Comparison of ENCODE assay signal across 8 cellular contexts in genomic region chr2:60581461-60582282, GRCh38. TPM values are rescaled to one million over a fixed set of nuclear protein-coding genes. Genes with fewer than 3 reads are reported as not detected.
A peak's percentile ranks its signal among the peaks of the same experiment; 100 is the strongest.
DNase-seq lines count a peak whose midpoint lies in the region; ATAC-seq and TF ChIP-seq lines count a peak whose summit lies in the region.

No MANE protein-coding gene starts in this region.

- intact Hi-C loops in CD8-positive, alpha-beta T cell (cut with DNase I, micrococcal nuclease), result loop anchor here (2.0 to 5.0 kb wide), 3 partner anchors 1277 to 1819 kb away; no protein-coding TSS in a partner anchor
- intact Hi-C loops in activated T-helper 1 cell treated with anti-CD3 and anti-CD28 coated beads, Interleukin-12 subunit alpha, Interleukin-12 subunit beta, Interleukin-2, Interleukin-4 antibody, amounts not matched to agents 30 ng/mL and 10 ng/mL and 1 ng/mL, durations not matched to agents 14 hours and 24 hours and 36 hours (cut with micrococcal nuclease), result loop anchor here (1.0 kb wide), 1 partner anchor 21 kb away; no protein-coding TSS in a partner anchor

- TF ChIP-seq EP300 in neural cell (conservative IDR thresholded peaks at IDR 0.05; ENCODE audit: poor library complexity, severe bottlenecking), result peak; percentile 45

- no peaks in the 10 kb centered on the region for H3K9me3 Mint-ChIP-seq in CD8-positive, alpha-beta T cell
- no peaks in the 10 kb centered on the region for H3K9me3 Mint-ChIP-seq in activated T-helper 1 cell treated with anti-CD3 and anti-CD28 coated beads, Interleukin-12 subunit alpha, Interleukin-12 subunit beta, Interleukin-2, Interleukin-4 antibody, amounts not matched to agents 30 ng/mL and 10 ng/mL and 1 ng/mL, durations not matched to agents 14 hours and 24 hours and 36 hours

- peak; percentile 97 for ATAC-seq in CD8-positive, alpha-beta T cell
- ATAC-seq in GM19328 (IDR thresholded peaks at IDR 0.05; ENCODE audit: unreplicated experiment) (peak; percentile 98), HG03457 (IDR thresholded peaks at IDR 0.05; ENCODE audit: unreplicated experiment) (peak; percentile 84)

- no peaks in the 10 kb centered on the region for H3K4me1 Mint-ChIP-seq in CD8-positive, alpha-beta T cell (ENCODE audit: low read depth)
- H3K4me1 Mint-ChIP-seq in activated T-helper 1 cell treated with anti-CD3 and anti-CD28 coated beads, Interleukin-12 subunit alpha, Interleukin-12 subunit beta, Interleukin-2, Interleukin-4 antibody, amounts not matched to agents 30 ng/mL and 10 ng/mL and 1 ng/mL, durations not matched to agents 14 hours and 24 hours and 36 hours (ENCODE audit: low read depth), result no peaks in the 10 kb centered on the region

- no peaks in the 10 kb centered on the region for H3F3A ChIP-seq in neural cell (ENCODE audit: insufficient read depth, low read length, poor library complexity, severe bottlenecking)

- peaks cover 27% of the 10 kb centered on the region for H3K27me3 Mint-ChIP-seq in CD8-positive, alpha-beta T cell (ENCODE audit: low read depth)
- H3K27me3 Mint-ChIP-seq in activated T-helper 1 cell treated with anti-CD3 and anti-CD28 coated beads, Interleukin-12 subunit alpha, Interleukin-12 subunit beta, Interleukin-2, Interleukin-4 antibody, amounts not matched to agents 30 ng/mL and 10 ng/mL and 1 ng/mL, durations not matched to agents 14 hours and 24 hours and 36 hours (ENCODE audit: insufficient read depth), result peaks cover 32% of the 10 kb centered on the region

- no peaks in the 10 kb centered on the region for H3K36me3 Mint-ChIP-seq in CD8-positive, alpha-beta T cell
- H3K36me3 Mint-ChIP-seq in activated T-helper 1 cell treated with anti-CD3 and anti-CD28 coated beads, Interleukin-12 subunit alpha, Interleukin-12 subunit beta, Interleukin-2, Interleukin-4 antibody, amounts not matched to agents 30 ng/mL and 10 ng/mL and 1 ng/mL, durations not matched to agents 14 hours and 24 hours and 36 hours (ENCODE audit: low read depth), result no peaks in the 10 kb centered on the region

- peaks cover 12% of the 10 kb centered on the region for H3K27me3 ChIP-seq in CD8-positive, alpha-beta T cell (ENCODE audit: insufficient read depth, low read length)
- peaks cover 12% of the 10 kb centered on the region; the same call in 1 of the 2 replicates for H3K27me3 ChIP-seq in OCI-LY3 (ENCODE audit: low read depth, low read length)
- peaks cover 4% of the 10 kb centered on the region for H3K27me3 ChIP-seq in neural cell (ENCODE audit: insufficient read depth, low read depth, low read length)
- peaks cover 9 to 14% of the 10 kb centered on the region in 2 donors for H3K27me3 ChIP-seq in stomach smooth muscle (ENCODE audit: control insufficient read depth in 1 of 2, insufficient read depth in 2 of 2, low read length in 2 of 2)

- H3K9me2 ChIP-seq in neural cell (ENCODE audit: insufficient read depth, low read length), result no peaks in the 10 kb centered on the region

- H3K4me2 ChIP-seq in OCI-LY3 (ENCODE audit: low read length) (peak overlapping the region; percentile 85), neural cell (ENCODE audit: low read length) (no peak overlapping the region)

- H3K27ac Mint-ChIP-seq in CD8-positive, alpha-beta T cell, result no peak overlapping the region
- no peak overlapping the region for H3K27ac Mint-ChIP-seq in activated T-helper 1 cell treated with anti-CD3 and anti-CD28 coated beads, Interleukin-12 subunit alpha, Interleukin-12 subunit beta, Interleukin-2, Interleukin-4 antibody, amounts not matched to agents 30 ng/mL and 10 ng/mL and 1 ng/mL, durations not matched to agents 14 hours and 24 hours and 36 hours

- no peaks in the 10 kb centered on the region for H3K79me2 ChIP-seq in OCI-LY3 (ENCODE audit: low read length)
- no peaks in the 10 kb centered on the region for H3K79me2 ChIP-seq in neural cell (replicated peaks; ENCODE audit: insufficient read depth, low read length)

- POLR2A ChIA-PET in CD8-positive, alpha-beta T cell (lab: Charles Lee), result interaction anchor here (0.8 kb wide), 1 partner anchor 11 kb away, joined by 4 read pairs; no protein-coding TSS in a partner anchor

- H3K27ac ChIP-seq in CD8-positive, alpha-beta T cell (ENCODE audit: low read depth, low read length), result no peak overlapping the region
- H3K27ac ChIP-seq in OCI-LY3 (ENCODE audit: low read length) (no peak overlapping the region), neural cell (ENCODE audit: low read length) (no peak overlapping the region), stomach smooth muscle (ENCODE audit: low read length) (no peak overlapping the region)

- peak; percentile 96 for TF ChIP-seq RAD21 in neural cell (conservative IDR thresholded peaks at IDR 0.05)

- peak overlapping the region; percentile 16 for H3K4me3 Mint-ChIP-seq in CD8-positive, alpha-beta T cell
- H3K4me3 Mint-ChIP-seq in activated T-helper 1 cell treated with anti-CD3 and anti-CD28 coated beads, Interleukin-12 subunit alpha, Interleukin-12 subunit beta, Interleukin-2, Interleukin-4 antibody, amounts not matched to agents 30 ng/mL and 10 ng/mL and 1 ng/mL, durations not matched to agents 14 hours and 24 hours and 36 hours, result no peak overlapping the region

- H3K9me3 ChIP-seq in CD8-positive, alpha-beta T cell (ENCODE audit: low read length), result no peaks in the 10 kb centered on the region
- H3K9me3 ChIP-seq in OCI-LY3 (ENCODE audit: insufficient read depth, low read length) (no peaks in the 10 kb centered on the region), neural cell (ENCODE audit: low read length) (no peaks in the 10 kb centered on the region), stomach smooth muscle (ENCODE audit: control insufficient read depth in 2 of 2, low read length in 2 of 2) (no peaks in the 10 kb centered on the region)

- H2AFZ ChIP-seq in OCI-LY3 (ENCODE audit: low read depth, low read length) (peak overlapping the region; percentile 89), neural cell (ENCODE audit: low read depth, low read length) (peak overlapping the region; percentile 51)

- no peak overlapping the region for H3K4me3 ChIP-seq in CD8-positive, alpha-beta T cell (ENCODE audit: low read depth, low read length)
- H3K4me3 ChIP-seq in OCI-LY3 (ENCODE audit: low read length), result peak overlapping the region; percentile 80
- peak overlapping the region; percentile 54 for H3K4me3 ChIP-seq in fibroblast of the aortic adventitia (ENCODE audit: low read depth, low read length)
- H3K4me3 ChIP-seq in neural cell (ENCODE audit: low read length), result peak overlapping the region; percentile 55
- peak overlapping the region; percentile 68 to 69 for H3K4me3 ChIP-seq in stomach smooth muscle (ENCODE audit: low read length in 2 of 2)

- DNase-seq in CD8-positive, alpha-beta T cell, result peak; percentile 41 to 75 (median 55)
- peak; percentile 48 for DNase-seq in activated T-helper 1 cell treated with anti-CD3 and anti-CD28 coated beads, Interleukin-12 subunit alpha, Interleukin-12 subunit beta, Interleukin-2, Interleukin-4 antibody, amounts not matched to agents 30 ng/mL and 10 ng/mL and 1 ng/mL, durations not matched to agents 14 hours and 24 hours and 36 hours (ENCODE audit: low spot score)
- peak; percentile 28 for DNase-seq in fibroblast of the aortic adventitia (ENCODE audit: low read depth)

- TF ChIP-seq CTCF in CD8-positive, alpha-beta T cell (IDR thresholded peaks at IDR 0.05), result peak; percentile 79
- TF ChIP-seq CTCF in OCI-LY3 (IDR thresholded peaks at IDR 0.05; ENCODE audit: low read depth, low read length) (peak; percentile 90), fibroblast of the aortic adventitia (IDR thresholded peaks at IDR 0.05; ENCODE audit: insufficient read depth, low read length) (peak; percentile 79), neural cell (IDR thresholded peaks at IDR 0.05; ENCODE audit: poor library complexity, severe bottlenecking) (peak; percentile 97)

- H4K20me1 ChIP-seq in OCI-LY3 (ENCODE audit: insufficient read depth, low read length), result no peaks in the 10 kb centered on the region
- no peaks in the 10 kb centered on the region for H4K20me1 ChIP-seq in neural cell (ENCODE audit: insufficient read depth)

- no peaks in the 10 kb centered on the region for H3K4me1 ChIP-seq in CD8-positive, alpha-beta T cell (ENCODE audit: insufficient read depth, low read length)
- peaks cover 11% of the 10 kb centered on the region; the same call in 1 of the 2 replicates for H3K4me1 ChIP-seq in OCI-LY3 (ENCODE audit: low read length)
- peaks cover 8% of the 10 kb centered on the region for H3K4me1 ChIP-seq in stomach smooth muscle (ENCODE audit: control insufficient read depth, insufficient read depth, low read length)

- H3K36me3 ChIP-seq in CD8-positive, alpha-beta T cell (ENCODE audit: insufficient read depth, low read length), result no peaks in the 10 kb centered on the region
- no peaks in the 10 kb centered on the region for H3K36me3 ChIP-seq in OCI-LY3 (replicated peaks; ENCODE audit: low read depth, low read length)
- H3K36me3 ChIP-seq in neural cell (ENCODE audit: insufficient read depth, low read length), result no peaks in the 10 kb centered on the region
- no peaks in the 10 kb centered on the region for H3K36me3 ChIP-seq in stomach smooth muscle (ENCODE audit: control insufficient read depth in 2 of 2, insufficient read depth in 2 of 2, low read length in 2 of 2)

- CTCF ChIA-PET in CD8-positive, alpha-beta T cell (lab: Charles Lee), result interaction anchor here (0.8 to 3.4 kb wide), 14 partner anchors 11 to 1819 kb away, joined by 3 to 28 read pairs (median 4); no protein-coding TSS in a partner anchor

- peak overlapping the region; percentile 70 for H3K9ac ChIP-seq in OCI-LY3 (ENCODE audit: low read length)
- peak overlapping the region; percentile 61 for H3K9ac ChIP-seq in neural cell (ENCODE audit: low read length)
- no peak overlapping the region for H3K9ac ChIP-seq in stomach smooth muscle (ENCODE audit: low read length in 2 of 2)

TF ChIP-seq in neural cell, 6 proteins besides CTCF, POLR2A, EP300 and RAD21 (continues in another document):
- TF ChIP-seq MXI1 (conservative IDR thresholded peaks at IDR 0.05; ENCODE audit: poor library complexity, severe bottlenecking), result peak; percentile 40
- no peak for TF ChIP-seq POLR2AphosphoS5 (IDR thresholded peaks at IDR 0.05)
- peak; percentile 89 for TF ChIP-seq SMC3 (conservative IDR thresholded peaks at IDR 0.05; ENCODE audit: poor library complexity)
- no peak for TF ChIP-seq TAF1 (IDR thresholded peaks at IDR 0.05; ENCODE audit: low read depth)

RNA-seq across cellular contexts. Expression of gene BCL11A, which starts 28.2 kb away (rescaled TPM):
- 1 to 10 TPM; 2.0 to 2.6 TPM for total RNA-seq in CD8-positive, alpha-beta T cell
- not detected in 2 replicates for total RNA-seq in activated T-helper 1 cell treated with anti-CD3 and anti-CD28 coated beads, Interleukin-12 subunit alpha, Interleukin-12 subunit beta, Interleukin-2, Interleukin-4 antibody, amounts not matched to agents 30 ng/mL and 10 ng/mL and 1 ng/mL, durations not matched to agents 14 hours and 24 hours and 36 hours
- 0.09 TPM in 1 of 2 replicates, not detected in the other for total RNA-seq in fibroblast of the aortic adventitia (ENCODE audit: low replicate concordance)
- polyA plus RNA-seq in neural cell, result 44.0 and 54.2 TPM in 2 replicates
- 117 and 150 TPM in 2 replicates for polyA minus RNA-seq in neural cell

Comparison
In these comparisons a context has a peak if more than half of its experiments do, and no peak if none do; other contexts are left out.
1. H3K9ac ChIP-seq: peak in OCI-LY3 (single experiment) and neural cell (single experiment); none in stomach smooth muscle (0 of 2).
2. Peak in every context shown above with its lines, with median percentiles within 50 percentile points of each other: ATAC-seq, DNase-seq and CTCF ChIP-seq.